In the genomic region with DNA sequence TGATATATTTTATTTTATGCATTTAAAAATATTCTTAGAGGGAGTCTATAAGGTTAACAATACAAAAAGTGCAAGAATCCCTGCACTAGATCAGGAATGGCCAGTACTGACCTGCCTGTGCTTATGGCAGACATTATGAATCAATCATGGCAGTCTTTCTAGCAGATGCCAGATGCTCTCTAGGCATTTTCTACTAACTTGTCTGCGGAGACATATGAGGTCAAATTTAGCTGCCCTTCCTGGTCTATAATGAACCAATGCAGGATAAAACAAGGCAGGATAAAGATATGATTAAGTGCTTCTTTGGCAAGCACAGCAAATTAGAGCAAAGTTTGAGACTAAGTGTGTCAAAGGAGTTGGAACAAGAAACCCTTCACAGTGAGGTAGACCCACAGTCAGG, we compare ENCODE assay signal across 11 cellular contexts.
"Had no signal": no experiment of that assay in that cellular context is flagged by ENCODE, and none has a peak within 500 bp of the region (broad histone marks: within the 10 kb centered on the region; RNA-seq: fewer than 3 reads in every experiment).

No MANE protein-coding gene starts in this region.

- DNase-seq: activated CD4-positive, alpha-beta T cell treated with anti-CD3 and anti-CD28 coated beads, Interleukin-2, amount 10 ng/mL, durations not matched to agents 7 days and 5 days; activated CD4-positive, CD25-positive, alpha-beta regulatory T cell; activated CD8-positive, alpha-beta memory T cell treated with anti-CD3 and anti-CD28 coated beads for 24 hours; dermis blood vessel endothelial cell; hypothalamus; natural killer cell; stimulated activated CD4-positive, alpha-beta T cell treated with anti-CD3 and anti-CD28 coated beads, Interleukin-2, amount 100 ng/mL, for 48 hours; stimulated activated naive CD8-positive, alpha-beta T cell treated with anti-CD3 and anti-CD28 coated beads, Interleukin-15, Interleukin-2, amounts not matched to agents 100 U/mL and 50 U/mL, for 24 hours; upper lobe of right lung had no signal

- H3K36me3 ChIP-seq: suprapubic skin, upper lobe of right lung had no signal

- H3K27me3 ChIP-seq: suprapubic skin, upper lobe of right lung had no signal

- H3K27ac ChIP-seq: suprapubic skin, upper lobe of right lung had no signal

- H3K4me3 ChIP-seq: lung, suprapubic skin, upper lobe of right lung had no signal

- H3K9me3 ChIP-seq: suprapubic skin, upper lobe of right lung had no signal

- ATAC-seq: natural killer cell; stimulated activated naive CD8-positive, alpha-beta T cell treated with anti-CD3 and anti-CD28 coated beads, Interleukin-15, Interleukin-2, amounts not matched to agents 100 U/mL and 50 U/mL, for 24 hours; upper lobe of right lung had no signal
